ENCODE assay signal across 11 cellular contexts in genomic region chr17:29393451-29393850, GRCh38. TPM values are rescaled to one million over a fixed set of nuclear protein-coding genes. Genes with fewer than 3 reads are reported as not detected.
DNase-seq lines count a peak whose midpoint lies in the region; ATAC-seq and TF ChIP-seq lines count a peak whose summit lies in the region.
"Had no signal": no experiment of that assay in that cellular context is flagged by ENCODE, and none has a peak within 500 bp of the region (broad histone marks: within the 10 kb centered on the region; RNA-seq: fewer than 3 reads in every experiment).

No MANE protein-coding gene starts in this region.

- peaks cover 30% of the 10 kb centered on the region for H3K4me1 ChIP-seq in smooth muscle cell (ENCODE audit: low read depth)
- H3K4me1 ChIP-seq: BE2C had no signal

- H3K27me3 Mint-ChIP-seq in activated CD4-positive, alpha-beta T cell treated with anti-CD3 and anti-CD28 coated beads, Interleukin-2, amount 10 ng/mL, durations not matched to agents 24 days and 14 days: no peaks in the 10 kb centered on the region

- no peaks in the 10 kb centered on the region for H3K27me3 ChIP-seq in smooth muscle cell (ENCODE audit: low read depth)
- H3K27me3 ChIP-seq: BE2C had no signal

- no peak for DNase-seq in activated CD4-positive, alpha-beta T cell treated with anti-CD3 and anti-CD28 coated beads, Interleukin-2, amount 10 ng/mL, durations not matched to agents 24 days and 14 days
- DNase-seq in activated CD4-positive, alpha-beta T cell treated with anti-CD3 and anti-CD28 coated beads, Interleukin-2, amount 50 U/mL, for 1 hour: no peak
- DNase-seq in SK-N-MC (ENCODE audit: low read depth, low spot score) (no peak), fibroblast of peridontal ligament (ENCODE audit: extremely low read depth) (peak; percentile 48), smooth muscle cell (lab: John Stamatoyannopoulos, UW; ENCODE audit: unreplicated experiment) (no peak), SHP77 (lab: John Stamatoyannopoulos, UW) (no peak), HK-2 (ENCODE audit: unreplicated experiment) (no peak)
- DNase-seq: BE2C, islet precursor cell, NCI-H2107 had no signal

- H2AFZ ChIP-seq in smooth muscle cell (ENCODE audit: low read depth): no peak overlapping the region

- peaks cover 32% of the 10 kb centered on the region for H3K4me1 Mint-ChIP-seq in activated CD4-positive, alpha-beta T cell treated with anti-CD3 and anti-CD28 coated beads, Interleukin-2, amount 10 ng/mL, durations not matched to agents 24 days and 14 days

- H3K4me3 ChIP-seq in SK-N-MC: peak overlapping the region; percentile 91
- H3K4me3 ChIP-seq in smooth muscle cell: peak overlapping the region; percentile 99

- no peak overlapping the region for H3K4me3 Mint-ChIP-seq in activated CD4-positive, alpha-beta T cell treated with anti-CD3 and anti-CD28 coated beads, Interleukin-2, amount 10 ng/mL, durations not matched to agents 24 days and 14 days

- peak overlapping the region; percentile 90 for H3K27ac ChIP-seq in SK-N-MC
- peak overlapping the region; percentile 93 for H3K27ac ChIP-seq in smooth muscle cell (ENCODE audit: low read depth)

- H3K9me3 Mint-ChIP-seq in activated CD4-positive, alpha-beta T cell treated with anti-CD3 and anti-CD28 coated beads, Interleukin-2, amount 10 ng/mL, durations not matched to agents 24 days and 14 days: no peaks in the 10 kb centered on the region

- H3F3A ChIP-seq in smooth muscle cell (ENCODE audit: low read depth): no peaks in the 10 kb centered on the region

- H3K9me3 ChIP-seq in SK-N-MC (ENCODE audit: low read depth, low read length) (no peaks in the 10 kb centered on the region), smooth muscle cell (replicated peaks; ENCODE audit: low read depth) (no peaks in the 10 kb centered on the region)
- H3K9me3 ChIP-seq: BE2C had no signal

- H3K9ac ChIP-seq in SK-N-MC (ENCODE audit: insufficient read length) (peak overlapping the region; percentile 68), smooth muscle cell (ENCODE audit: low read depth) (no peak overlapping the region)

- intact Hi-C loops in activated CD4-positive, alpha-beta T cell treated with anti-CD3 and anti-CD28 coated beads, Interleukin-2, amount 10 ng/mL, durations not matched to agents 24 days and 14 days (cut with micrococcal nuclease): no loop called here

- H3K27ac Mint-ChIP-seq in activated CD4-positive, alpha-beta T cell treated with anti-CD3 and anti-CD28 coated beads, Interleukin-2, amount 10 ng/mL, durations not matched to agents 24 days and 14 days: peak overlapping the region; percentile 34

- ATAC-seq in HG03039 (IDR thresholded peaks at IDR 0.05; ENCODE audit: unreplicated experiment): no peak

- H4K20me1 ChIP-seq in smooth muscle cell (ENCODE audit: low read depth): peaks cover 71% of the 10 kb centered on the region

- peak overlapping the region; percentile 94 for H3K4me2 ChIP-seq in smooth muscle cell

- peaks cover 25% of the 10 kb centered on the region for H3K36me3 Mint-ChIP-seq in activated CD4-positive, alpha-beta T cell treated with anti-CD3 and anti-CD28 coated beads, Interleukin-2, amount 10 ng/mL, durations not matched to agents 24 days and 14 days (ENCODE audit: low read depth)

- H3K36me3 ChIP-seq in SK-N-MC (ENCODE audit: insufficient read depth, low read length): peaks cover 8% of the 10 kb centered on the region
- H3K36me3 ChIP-seq in smooth muscle cell (ENCODE audit: low read depth): no peaks in the 10 kb centered on the region
- H3K36me3 ChIP-seq: BE2C had no signal

- TF ChIP-seq CTCF in smooth muscle cell (IDR thresholded peaks at IDR 0.05; ENCODE audit: borderline replicate concordance, insufficient read depth, poor library complexity, severe bottlenecking): no peak

- peaks cover 82% of the 10 kb centered on the region for H3K79me2 ChIP-seq in smooth muscle cell (ENCODE audit: low read depth)

RNA-seq across cellular contexts. Expression of gene TAOK1, which starts 3.3 kb away (rescaled TPM):
- 42.7 and 43.2 TPM in 2 replicates for total RNA-seq in activated CD4-positive, alpha-beta T cell treated with anti-CD3 and anti-CD28 coated beads, Interleukin-2, amount 10 ng/mL, durations not matched to agents 24 days and 14 days
- 58.7 and 76.8 TPM in 2 replicates for total RNA-seq in smooth muscle cell
- 4.7 and 4.9 TPM in 2 replicates for polyA plus RNA-seq in smooth muscle cell
